In the genomic region with DNA sequence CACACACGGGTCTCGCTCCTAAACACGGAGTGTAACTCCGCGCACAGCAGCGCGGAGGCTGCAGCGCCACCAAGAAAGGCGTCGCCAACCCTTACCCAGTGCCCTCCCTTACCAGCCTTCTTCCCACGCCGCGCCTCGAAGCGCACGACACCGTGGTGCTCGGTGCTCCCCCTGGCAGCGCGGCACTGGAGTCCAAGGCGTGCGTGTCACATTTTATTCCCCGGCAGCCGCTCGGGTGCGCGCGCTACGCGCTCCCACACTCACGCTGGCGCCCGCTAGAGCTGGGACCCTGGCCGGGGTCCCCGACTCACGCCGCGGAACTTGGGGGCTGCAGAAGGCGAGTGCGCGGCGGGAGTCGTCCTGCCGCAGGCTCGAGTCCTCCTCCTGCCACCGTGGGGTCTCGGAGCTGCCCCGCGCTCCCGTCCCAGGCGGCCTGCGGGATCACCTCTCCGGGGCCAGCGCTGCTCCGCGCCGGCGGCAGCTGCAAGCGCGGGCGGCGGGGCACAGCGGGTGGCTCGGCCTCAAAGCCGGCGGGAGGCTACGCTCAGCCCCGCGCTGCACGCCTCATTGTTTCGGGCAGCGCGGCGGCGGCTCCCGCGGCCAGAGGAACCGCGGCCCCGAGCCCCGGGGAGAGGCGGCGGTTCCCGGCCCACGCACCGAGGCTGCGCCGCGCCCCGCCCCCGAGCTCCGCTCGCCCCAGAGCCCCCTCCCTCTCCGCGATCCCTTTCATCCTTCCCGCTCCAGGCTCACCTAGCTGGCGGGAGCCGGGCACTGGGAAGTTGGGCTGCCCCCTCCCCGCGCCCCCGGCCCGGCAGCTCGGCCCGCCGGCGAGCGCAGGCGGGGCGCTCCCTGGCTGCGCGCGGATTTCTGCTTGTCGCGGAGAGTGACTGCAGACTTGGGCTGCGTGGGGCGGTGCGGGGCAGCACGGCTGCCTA, we compare ENCODE assay signal across 1 cellular context.
TF ChIP-seq lines count a peak whose summit lies in the region.

A gene with protein sequence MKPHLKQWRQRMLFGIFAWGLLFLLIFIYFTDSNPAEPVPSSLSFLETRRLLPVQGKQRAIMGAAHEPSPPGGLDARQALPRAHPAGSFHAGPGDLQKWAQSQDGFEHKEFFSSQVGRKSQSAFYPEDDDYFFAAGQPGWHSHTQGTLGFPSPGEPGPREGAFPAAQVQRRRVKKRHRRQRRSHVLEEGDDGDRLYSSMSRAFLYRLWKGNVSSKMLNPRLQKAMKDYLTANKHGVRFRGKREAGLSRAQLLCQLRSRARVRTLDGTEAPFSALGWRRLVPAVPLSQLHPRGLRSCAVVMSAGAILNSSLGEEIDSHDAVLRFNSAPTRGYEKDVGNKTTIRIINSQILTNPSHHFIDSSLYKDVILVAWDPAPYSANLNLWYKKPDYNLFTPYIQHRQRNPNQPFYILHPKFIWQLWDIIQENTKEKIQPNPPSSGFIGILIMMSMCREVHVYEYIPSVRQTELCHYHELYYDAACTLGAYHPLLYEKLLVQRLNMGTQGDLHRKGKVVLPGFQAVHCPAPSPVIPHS (minus strand): TSS at position 187 of the 935 bp plus-strand sequence. CDS start 42,190 bp downstream, outside the sequence.

TF ChIP-seq in GM12878, 131 proteins besides CTCF, POLR2A, EP300 and RAD21:
- TF ChIP-seq HDAC6 (IDR thresholded peaks at IDR 0.05; ENCODE audit: unreplicated experiment), result peak; percentile 36
- no peak for TF ChIP-seq MYC (IDR thresholded peaks at IDR 0.05; ENCODE audit: insufficient read depth, insufficient read length, insufficient replicate concordance, low read length, severe bottlenecking)
